In the genomic region with DNA sequence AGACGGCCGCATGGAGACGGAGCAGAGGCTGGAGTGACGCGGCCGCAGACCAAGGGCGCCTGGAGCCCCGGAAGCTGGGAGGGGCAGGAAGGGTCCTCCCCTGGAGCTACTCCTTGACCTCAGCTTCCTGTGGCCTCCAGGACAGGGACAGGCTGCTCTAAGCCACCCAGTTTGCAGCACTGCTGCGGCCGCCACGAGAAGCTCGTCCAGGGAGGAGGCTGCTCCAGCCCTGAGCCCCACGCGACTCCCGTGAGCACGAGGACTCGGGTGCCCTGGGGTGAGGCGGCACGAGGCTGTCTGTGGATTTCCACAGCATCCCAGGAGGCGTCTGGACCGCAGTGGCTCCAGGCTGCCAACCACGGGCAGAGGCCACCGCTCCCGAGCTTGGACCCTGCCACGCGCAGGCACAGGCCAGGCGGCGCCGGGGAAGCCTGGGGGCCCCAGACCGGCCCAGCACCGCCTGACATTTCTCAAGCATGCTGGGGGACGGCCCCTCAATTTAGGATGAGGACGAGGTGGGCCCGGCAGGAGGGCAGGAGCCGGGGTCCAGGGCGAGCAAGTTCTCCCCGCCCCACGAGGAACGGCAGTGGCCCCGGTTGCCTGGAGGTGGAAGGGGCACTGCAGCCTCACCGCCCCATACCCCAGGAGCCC, we compare ENCODE assay signal across 1 cellular context.
A peak's percentile ranks its signal among the peaks of the same experiment; 100 is the strongest.
TF ChIP-seq lines count a peak whose summit lies in the region.

No MANE protein-coding gene starts in this region.

TF ChIP-seq in GM12878, 131 proteins besides CTCF, POLR2A, EP300 and RAD21:
- TF ChIP-seq SMARCA5 (IDR thresholded peaks at IDR 0.05), result no peak
- TF ChIP-seq LARP7 (IDR thresholded peaks at IDR 0.05), result no peak
- TF ChIP-seq POLR2AphosphoS5 (IDR thresholded peaks at IDR 0.05; ENCODE audit: low read length), result 0 out of 2 replicates have a peak, but pooled peaks have one; percentile 13
